In the genomic region with DNA sequence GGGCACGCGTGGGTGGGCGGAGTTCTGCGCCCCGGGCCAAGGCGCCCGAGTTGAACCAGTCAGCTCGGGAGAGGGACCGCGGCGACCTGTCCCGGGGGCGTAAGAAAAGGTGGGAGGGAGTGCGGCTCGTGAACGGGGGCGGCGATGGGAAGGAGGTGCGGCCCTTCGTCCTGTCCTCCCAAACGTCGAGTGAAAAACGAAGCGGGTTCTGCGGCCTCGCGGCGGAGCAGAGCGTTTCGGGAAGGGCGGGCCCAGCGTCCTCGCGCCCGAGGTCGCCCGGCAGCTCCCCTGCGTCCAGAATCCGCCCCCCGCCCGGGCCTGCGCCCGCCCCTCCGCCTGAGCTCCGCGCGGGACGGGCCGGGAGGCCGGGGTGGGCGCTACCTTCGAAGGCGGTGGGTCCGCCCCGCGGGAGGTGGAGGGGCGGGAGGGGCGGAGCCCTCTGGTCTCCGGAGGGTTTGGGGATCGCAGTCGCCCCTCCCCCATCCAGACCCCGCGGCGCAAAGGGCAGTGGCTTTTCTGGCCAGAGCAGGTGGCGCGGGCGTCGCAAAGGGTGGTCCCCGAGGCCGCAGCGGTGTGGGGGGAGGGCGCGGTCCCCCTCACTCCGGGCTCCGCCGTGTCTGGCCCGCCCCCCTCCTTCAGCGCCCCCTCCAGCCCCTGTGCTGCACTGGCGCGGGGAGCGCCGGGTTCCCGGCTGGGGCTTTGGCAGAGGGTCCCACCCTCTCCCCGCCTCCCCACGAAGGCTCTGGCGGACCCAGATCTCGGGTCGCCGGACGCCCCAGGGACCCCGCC, we compare ENCODE assay signal across 6 cellular contexts. TPM values are rescaled to one million over a fixed set of nuclear protein-coding genes. Genes with fewer than 3 reads are reported as not detected.
DNase-seq lines count a peak whose midpoint lies in the region; ATAC-seq, FAIRE-seq and TF ChIP-seq lines count a peak whose summit lies in the region.

No MANE protein-coding gene starts in this region.

- in situ Hi-C loops in HepG2 (cut with HindIII; ENCODE audit: extremely low pct_ligation_motif_present, low pct_unique_long_range_greater_than_20kb): no loop called here

- peaks cover 3% of the 10 kb centered on the region; the same call in 1 of the 2 replicates for H4K20me1 ChIP-seq in HepG2 (ENCODE audit: insufficient read depth, low read length)

- POLR2A ChIA-PET in HepG2 (lab: Yijun Ruan, JAX): interaction anchor here (0.8 to 4.3 kb wide), 7 partner anchors 10 to 410 kb away, joined by 3 to 58 read pairs (median 5); a partner anchor contains a TSS

- H3K79me2 ChIP-seq in HepG2 (ENCODE audit: insufficient read depth, low read length): peaks cover 6% of the 10 kb centered on the region

- DNase-seq in NCI-H1048 (lab: John Stamatoyannopoulos, UW): peak; percentile 15
- peak; percentile 41 for DNase-seq in HepG2 (ENCODE audit: low spot score)
- DNase-seq in HK-2 (ENCODE audit: unreplicated experiment): no peak
- no peak for DNase-seq in dermis blood vessel endothelial cell

- TF ChIP-seq POLR2A in HepG2 (IDR thresholded peaks at IDR 0.05; ENCODE audit: insufficient read depth in 1 of 2, low read depth in 2 of 2, low read length in 2 of 2): peak; percentile 33 to 62; a peak in 1 of 4 replicates

- H3K36me3 ChIP-seq in HepG2 (replicated peaks in 1 of 2; ENCODE audit: control insufficient read depth in 1 of 2, insufficient read depth in 2 of 2, low read length in 2 of 2): peaks cover 3 to 4% of the 10 kb centered on the region in 2 experiments; a peak in 4 of 5 replicates

- intact Hi-C loops in HepG2 (cut with micrococcal nuclease; ENCODE audit: unreplicated experiment): loop anchor here (10.0 kb wide), 1 partner anchor 118 kb away; a partner anchor contains a TSS

- peak overlapping the region; percentile 64 for H3K27ac ChIP-seq in HepG2 (ENCODE audit: extremely low read length, insufficient read depth, low read length)

- BruUV-seq in HepG2 (replicated peaks; lab: Mats Ljungman, UMichigan): no TSS peak

- H3K27ac Mint-ChIP-seq in activated T-helper 17 cell treated with anti-CD3 and anti-CD28 coated beads, Interleukin-2, amount 50 U/mL, for 72 hours: no peak overlapping the region

- CTCF ChIA-PET in HepG2 (lab: Yijun Ruan, JAX; ENCODE audit: low intra/inter-chr PET ratio, low total read pairs): no interaction called here

- peak overlapping the region; percentile 78 for H3K4me3 Mint-ChIP-seq in activated T-helper 17 cell treated with anti-CD3 and anti-CD28 coated beads, Interleukin-2, amount 50 U/mL, for 72 hours

- 12% methylated on average over 37 of the region's 91 CpGs for WGBS in HepG2 (ENCODE audit: low lambda C conversion rate)

- peak; percentile 26 for TF ChIP-seq CTCF in HepG2 (CRISPR knock-in tag; IDR thresholded peaks at IDR 0.05)

- peak overlapping the region; percentile 66 to 83 (median 80) for H3K4me3 ChIP-seq in HepG2 (replicated peaks in 1 of 3; ENCODE audit: insufficient read depth in 1 of 3, low read depth in 2 of 3, low read length in 3 of 3)

- H3K9ac ChIP-seq in HepG2 (ENCODE audit: insufficient read depth, low read depth, low read length): peak overlapping the region; percentile 64

- H3K27me3 ChIP-seq in HepG2 (ENCODE audit: control insufficient read depth in 1 of 2, insufficient read depth in 2 of 2, low read length in 2 of 2): no peaks in the 10 kb centered on the region

- no peaks in the 10 kb centered on the region for H3K9me3 ChIP-seq in HepG2 (ENCODE audit: low read length)

- TF ChIP-seq EP300 in HepG2 (IDR thresholded peaks at IDR 0.05; ENCODE audit: low read depth in 2 of 2, low read length in 2 of 2) (peak in 1 of 2 experiments; percentile 13; a peak in 1 of 4 replicates), HepG2 (CRISPR knock-in tag; IDR thresholded peaks at IDR 0.05; ENCODE audit: borderline replicate concordance) (no peak)

- H3K4me1 Mint-ChIP-seq in activated T-helper 17 cell treated with anti-CD3 and anti-CD28 coated beads, Interleukin-2, amount 50 U/mL, for 72 hours: peaks cover 9% of the 10 kb centered on the region

- H3K9me3 Mint-ChIP-seq in activated T-helper 17 cell treated with anti-CD3 and anti-CD28 coated beads, Interleukin-2, amount 50 U/mL, for 72 hours: no peaks in the 10 kb centered on the region

- no peaks in the 10 kb centered on the region for H3K36me3 Mint-ChIP-seq in activated T-helper 17 cell treated with anti-CD3 and anti-CD28 coated beads, Interleukin-2, amount 50 U/mL, for 72 hours (ENCODE audit: low read depth)

- peaks cover 31% of the 10 kb centered on the region for H3K4me1 ChIP-seq in HepG2 (ENCODE audit: insufficient read depth, low read length)

- peak overlapping the region; percentile 80 for H3K4me2 ChIP-seq in HepG2 (ENCODE audit: low read depth, low read length)

- FAIRE-seq in HepG2 (lab: Jason Lieb, UNC): no peak

- ATAC-seq in activated T-helper 17 cell treated with anti-CD3 and anti-CD28 coated beads, Interleukin-2, amount 50 U/mL, for 72 hours (replicated peaks): peak; percentile 8
- peak; percentile 48 for ATAC-seq in HepG2
- no peak for ATAC-seq in HG03520 (IDR thresholded peaks at IDR 0.05; ENCODE audit: unreplicated experiment)

- H3K27me3 Mint-ChIP-seq in activated T-helper 17 cell treated with anti-CD3 and anti-CD28 coated beads, Interleukin-2, amount 50 U/mL, for 72 hours: no peaks in the 10 kb centered on the region

- no peak overlapping the region for H2AFZ ChIP-seq in HepG2 (ENCODE audit: low read length)

- no peak for TF ChIP-seq RAD21 in HepG2 (CRISPR knock-in tag; IDR thresholded peaks at IDR 0.05)

RNA-seq across cellular contexts. Expression of a gene that starts 0.8 kb away (rescaled TPM):
- total RNA-seq in activated T-helper 17 cell treated with anti-CD3 and anti-CD28 coated beads, Interleukin-2, amount 50 U/mL, for 72 hours: 10 to 100 TPM; 15.1 to 24.7 TPM
- total RNA-seq in HepG2 (2016; rRNA removed; fragmentation: Illumina TruSeq; extraction: Trizol) (28.1 and 48.3 TPM in 2 replicates), dermis blood vessel endothelial cell (0.85 and 1.2 TPM in 2 replicates)
- 9.7 and 10.6 TPM in 2 replicates for total RNA-seq in HepG2 (2016; cell fraction: cytosol; rRNA removed; fragmentation: Illumina TruSeq; extraction: Trizol; ENCODE audit: low read depth)
- total RNA-seq in HepG2 (2016; cell fraction: insoluble cytoplasmic fraction; rRNA removed; fragmentation: Illumina TruSeq; extraction: Trizol): 26.7 and 50.6 TPM in 2 replicates
- 20.0 and 20.9 TPM in 2 replicates for total RNA-seq in HepG2 (2016; cell fraction: membrane; rRNA removed; fragmentation: Illumina TruSeq; extraction: Trizol)
- 36.8 and 43.1 TPM in 2 replicates for total RNA-seq in HepG2 (2016; cell fraction: nucleus; rRNA removed; fragmentation: Illumina TruSeq; extraction: Trizol)
- 21.0 and 28.5 TPM in 2 replicates for polyA plus RNA-seq in HepG2 (2011; rRNA removed)
- 22.7 and 33.5 TPM in 2 replicates for polyA plus RNA-seq in HepG2 (2011; cell fraction: cytosol; rRNA removed)
- polyA plus RNA-seq in HepG2 (2011; cell fraction: nucleus; rRNA removed): 98.2 and 123 TPM in 2 replicates
- polyA plus RNA-seq in HepG2 (2012): 13.1 and 18.3 TPM in 2 replicates
- polyA plus RNA-seq in HepG2 (2016; cell fraction: cytosol; fragmentation: Illumina TruSeq; extraction: Trizol; ENCODE audit: low read depth): 10.7 and 12.2 TPM in 2 replicates
- 28.3 and 29.5 TPM in 2 replicates for polyA plus RNA-seq in HepG2 (2016; cell fraction: insoluble cytoplasmic fraction; fragmentation: Illumina TruSeq; extraction: Trizol; ENCODE audit: low read depth)
- polyA plus RNA-seq in HepG2 (2016; cell fraction: membrane; fragmentation: Illumina TruSeq; extraction: Trizol; ENCODE audit: low read depth): 16.2 and 16.7 TPM in 2 replicates
- 84.0 and 90.0 TPM in 2 replicates for polyA plus RNA-seq in HepG2 (2016; cell fraction: nucleus; fragmentation: Illumina TruSeq; extraction: Trizol; ENCODE audit: insufficient read depth, low read depth)
- 1.7 and 23.2 TPM in 2 replicates for polyA minus RNA-seq in HepG2 (2011; rRNA and poly(A)+ RNA removed; ENCODE audit: low replicate concordance)
- 8.5 and 11.0 TPM in 2 replicates for polyA minus RNA-seq in HepG2 (2011; cell fraction: cytosol; rRNA and poly(A)+ RNA removed)
- 3.3 and 5.6 TPM in 2 replicates for polyA minus RNA-seq in HepG2 (2011; cell fraction: nucleus; rRNA and poly(A)+ RNA removed)

RNA-seq across cellular contexts. Expression of a gene that starts 5.7 kb away (rescaled TPM):
- total RNA-seq in activated T-helper 17 cell treated with anti-CD3 and anti-CD28 coated beads, Interleukin-2, amount 50 U/mL, for 72 hours: 10 to 100 TPM; 41.8 to 51.8 TPM
- 10.9 and 21.8 TPM in 2 replicates for total RNA-seq in HepG2 (2016; rRNA removed; fragmentation: Illumina TruSeq; extraction: Trizol)
- total RNA-seq in HepG2 (2016; cell fraction: cytosol; rRNA removed; fragmentation: Illumina TruSeq; extraction: Trizol; ENCODE audit: low read depth): 1.6 and 2.4 TPM in 2 replicates
- 8.3 and 23.6 TPM in 2 replicates for total RNA-seq in HepG2 (2016; cell fraction: insoluble cytoplasmic fraction; rRNA removed; fragmentation: Illumina TruSeq; extraction: Trizol)
- 4.7 and 6.3 TPM in 2 replicates for total RNA-seq in HepG2 (2016; cell fraction: membrane; rRNA removed; fragmentation: Illumina TruSeq; extraction: Trizol)
- total RNA-seq in HepG2 (2016; cell fraction: nucleus; rRNA removed; fragmentation: Illumina TruSeq; extraction: Trizol): 34.3 and 37.2 TPM in 2 replicates
- polyA plus RNA-seq in HepG2 (2011; rRNA removed): 29.5 and 36.4 TPM in 2 replicates
- 3.8 and 9.1 TPM in 2 replicates for polyA plus RNA-seq in HepG2 (2011; cell fraction: cytosol; rRNA removed)
- polyA plus RNA-seq in HepG2 (2011; cell fraction: nucleus; rRNA removed): 268 and 385 TPM in 2 replicates
- 16.7 and 17.6 TPM in 2 replicates for polyA plus RNA-seq in HepG2 (2012)
- polyA plus RNA-seq in HepG2 (2016; cell fraction: cytosol; fragmentation: Illumina TruSeq; extraction: Trizol; ENCODE audit: low read depth): 1.9 TPM in 2 replicates
- polyA plus RNA-seq in HepG2 (2016; cell fraction: insoluble cytoplasmic fraction; fragmentation: Illumina TruSeq; extraction: Trizol; ENCODE audit: low read depth): 8.6 and 15.7 TPM in 2 replicates
- 4.9 and 5.5 TPM in 2 replicates for polyA plus RNA-seq in HepG2 (2016; cell fraction: membrane; fragmentation: Illumina TruSeq; extraction: Trizol; ENCODE audit: low read depth)
- polyA plus RNA-seq in HepG2 (2016; cell fraction: nucleus; fragmentation: Illumina TruSeq; extraction: Trizol; ENCODE audit: insufficient read depth, low read depth): 117 and 129 TPM in 2 replicates
- polyA minus RNA-seq in HepG2 (2011; rRNA and poly(A)+ RNA removed; ENCODE audit: low replicate concordance): 47.6 and 86.8 TPM in 2 replicates
- polyA minus RNA-seq in HepG2 (2011; cell fraction: cytosol; rRNA and poly(A)+ RNA removed): 5.5 and 5.7 TPM in 2 replicates
- 78.0 and 85.2 TPM in 2 replicates for polyA minus RNA-seq in HepG2 (2011; cell fraction: nucleus; rRNA and poly(A)+ RNA removed)
- total RNA-seq in dermis blood vessel endothelial cell: 13.4 and 17.9 TPM in 2 replicates

RNA-seq across cellular contexts. Expression of a gene that starts 25.5 kb away (rescaled TPM):
- 10 to 100 TPM; 11.5 to 19.6 TPM for total RNA-seq in activated T-helper 17 cell treated with anti-CD3 and anti-CD28 coated beads, Interleukin-2, amount 50 U/mL, for 72 hours
- total RNA-seq in HepG2 (2016; rRNA removed; fragmentation: Illumina TruSeq; extraction: Trizol) (11.6 and 12.4 TPM in 2 replicates), dermis blood vessel endothelial cell (10.9 and 18.7 TPM in 2 replicates)
- 2.2 and 2.3 TPM in 2 replicates for total RNA-seq in HepG2 (2016; cell fraction: cytosol; rRNA removed; fragmentation: Illumina TruSeq; extraction: Trizol; ENCODE audit: low read depth)
- 9.6 and 12.4 TPM in 2 replicates for total RNA-seq in HepG2 (2016; cell fraction: insoluble cytoplasmic fraction; rRNA removed; fragmentation: Illumina TruSeq; extraction: Trizol)
- 6.9 and 7.8 TPM in 2 replicates for total RNA-seq in HepG2 (2016; cell fraction: membrane; rRNA removed; fragmentation: Illumina TruSeq; extraction: Trizol)
- 7.8 and 10.3 TPM in 2 replicates for total RNA-seq in HepG2 (2016; cell fraction: nucleus; rRNA removed; fragmentation: Illumina TruSeq; extraction: Trizol)
- polyA plus RNA-seq in HepG2 (2011; rRNA removed): 10.6 and 11.5 TPM in 2 replicates
- polyA plus RNA-seq in HepG2 (2011; cell fraction: cytosol; rRNA removed): 8.5 and 9.9 TPM in 2 replicates
- 20.2 and 24.4 TPM in 2 replicates for polyA plus RNA-seq in HepG2 (2011; cell fraction: nucleus; rRNA removed)
- polyA plus RNA-seq in HepG2 (2012): 6.9 and 8.7 TPM in 2 replicates
- polyA plus RNA-seq in HepG2 (2016; cell fraction: cytosol; fragmentation: Illumina TruSeq; extraction: Trizol; ENCODE audit: low read depth): 1.5 TPM in 2 replicates
- 9.6 and 12.8 TPM in 2 replicates for polyA plus RNA-seq in HepG2 (2016; cell fraction: insoluble cytoplasmic fraction; fragmentation: Illumina TruSeq; extraction: Trizol; ENCODE audit: low read depth)
- 3.9 and 4.4 TPM in 2 replicates for polyA plus RNA-seq in HepG2 (2016; cell fraction: membrane; fragmentation: Illumina TruSeq; extraction: Trizol; ENCODE audit: low read depth)
- polyA plus RNA-seq in HepG2 (2016; cell fraction: nucleus; fragmentation: Illumina TruSeq; extraction: Trizol; ENCODE audit: insufficient read depth, low read depth): 17.0 TPM in 2 replicates
- polyA minus RNA-seq in HepG2 (2011; rRNA and poly(A)+ RNA removed; ENCODE audit: low replicate concordance): 9.4 and 15.1 TPM in 2 replicates
- 6.5 and 6.7 TPM in 2 replicates for polyA minus RNA-seq in HepG2 (2011; cell fraction: cytosol; rRNA and poly(A)+ RNA removed)
- polyA minus RNA-seq in HepG2 (2011; cell fraction: nucleus; rRNA and poly(A)+ RNA removed): 5.6 and 6.2 TPM in 2 replicates

RNA-seq across cellular contexts. Expression of a gene that starts 44.1 kb away (rescaled TPM):
- not detected for total RNA-seq in activated T-helper 17 cell treated with anti-CD3 and anti-CD28 coated beads, Interleukin-2, amount 50 U/mL, for 72 hours
- total RNA-seq in HepG2 (2016; rRNA removed; fragmentation: Illumina TruSeq; extraction: Trizol) (not detected in 2 replicates), dermis blood vessel endothelial cell (16.8 and 22.0 TPM in 2 replicates)
- not detected in 2 replicates for total RNA-seq in HepG2 (2016; cell fraction: cytosol; rRNA removed; fragmentation: Illumina TruSeq; extraction: Trizol; ENCODE audit: low read depth)
- total RNA-seq in HepG2 (2016; cell fraction: insoluble cytoplasmic fraction; rRNA removed; fragmentation: Illumina TruSeq; extraction: Trizol): not detected in 2 replicates
- not detected in 2 replicates for total RNA-seq in HepG2 (2016; cell fraction: membrane; rRNA removed; fragmentation: Illumina TruSeq; extraction: Trizol)
- not detected in 2 replicates for total RNA-seq in HepG2 (2016; cell fraction: nucleus; rRNA removed; fragmentation: Illumina TruSeq; extraction: Trizol)
- 0.24 and 0.86 TPM in 2 replicates for polyA plus RNA-seq in HepG2 (2011; rRNA removed)
- 0.45 and 1.3 TPM in 2 replicates for polyA plus RNA-seq in HepG2 (2011; cell fraction: cytosol; rRNA removed)
- 22.5 and 36.0 TPM in 2 replicates for polyA plus RNA-seq in HepG2 (2011; cell fraction: nucleus; rRNA removed)
- 0.55 TPM in 1 of 2 replicates, not detected in the other for polyA plus RNA-seq in HepG2 (2012)
- 0.45 and 0.48 TPM in 2 replicates for polyA plus RNA-seq in HepG2 (2016; cell fraction: cytosol; fragmentation: Illumina TruSeq; extraction: Trizol; ENCODE audit: low read depth)
- polyA plus RNA-seq in HepG2 (2016; cell fraction: insoluble cytoplasmic fraction; fragmentation: Illumina TruSeq; extraction: Trizol; ENCODE audit: low read depth): 0.32 TPM in 1 of 2 replicates, not detected in the other
- polyA plus RNA-seq in HepG2 (2016; cell fraction: membrane; fragmentation: Illumina TruSeq; extraction: Trizol; ENCODE audit: low read depth): 0.37 and 0.71 TPM in 2 replicates
- not detected in 2 replicates for polyA plus RNA-seq in HepG2 (2016; cell fraction: nucleus; fragmentation: Illumina TruSeq; extraction: Trizol; ENCODE audit: insufficient read depth, low read depth)
- not detected in 2 replicates for polyA minus RNA-seq in HepG2 (2011; rRNA and poly(A)+ RNA removed; ENCODE audit: low replicate concordance)
- polyA minus RNA-seq in HepG2 (2011; cell fraction: cytosol; rRNA and poly(A)+ RNA removed): not detected in 2 replicates
- not detected in 2 replicates for polyA minus RNA-seq in HepG2 (2011; cell fraction: nucleus; rRNA and poly(A)+ RNA removed)

RNA-seq across cellular contexts. Expression of a gene that starts 55.4 kb away (rescaled TPM):
- total RNA-seq in activated T-helper 17 cell treated with anti-CD3 and anti-CD28 coated beads, Interleukin-2, amount 50 U/mL, for 72 hours: 10 to 100 TPM; 43.8 to 55.8 TPM
- 33.7 and 51.1 TPM in 2 replicates for total RNA-seq in HepG2 (2016; rRNA removed; fragmentation: Illumina TruSeq; extraction: Trizol)
- 9.6 and 11.5 TPM in 2 replicates for total RNA-seq in HepG2 (2016; cell fraction: cytosol; rRNA removed; fragmentation: Illumina TruSeq; extraction: Trizol; ENCODE audit: low read depth)
- total RNA-seq in HepG2 (2016; cell fraction: insoluble cytoplasmic fraction; rRNA removed; fragmentation: Illumina TruSeq; extraction: Trizol): 31.8 and 53.2 TPM in 2 replicates
- 22.2 and 23.1 TPM in 2 replicates for total RNA-seq in HepG2 (2016; cell fraction: membrane; rRNA removed; fragmentation: Illumina TruSeq; extraction: Trizol)
- total RNA-seq in HepG2 (2016; cell fraction: nucleus; rRNA removed; fragmentation: Illumina TruSeq; extraction: Trizol): 37.5 and 46.0 TPM in 2 replicates
- 32.0 and 42.8 TPM in 2 replicates for polyA plus RNA-seq in HepG2 (2011; rRNA removed)
- 48.5 and 49.6 TPM in 2 replicates for polyA plus RNA-seq in HepG2 (2011; cell fraction: cytosol; rRNA removed)
- 123 and 125 TPM in 2 replicates for polyA plus RNA-seq in HepG2 (2011; cell fraction: nucleus; rRNA removed)
- polyA plus RNA-seq in HepG2 (2012): 26.6 and 30.7 TPM in 2 replicates
- 8.8 and 9.1 TPM in 2 replicates for polyA plus RNA-seq in HepG2 (2016; cell fraction: cytosol; fragmentation: Illumina TruSeq; extraction: Trizol; ENCODE audit: low read depth)
- 30.0 and 34.6 TPM in 2 replicates for polyA plus RNA-seq in HepG2 (2016; cell fraction: insoluble cytoplasmic fraction; fragmentation: Illumina TruSeq; extraction: Trizol; ENCODE audit: low read depth)
- polyA plus RNA-seq in HepG2 (2016; cell fraction: membrane; fragmentation: Illumina TruSeq; extraction: Trizol; ENCODE audit: low read depth): 12.6 and 13.5 TPM in 2 replicates
- polyA plus RNA-seq in HepG2 (2016; cell fraction: nucleus; fragmentation: Illumina TruSeq; extraction: Trizol; ENCODE audit: insufficient read depth, low read depth): 86.0 and 91.0 TPM in 2 replicates
- polyA minus RNA-seq in HepG2 (2011; rRNA and poly(A)+ RNA removed; ENCODE audit: low replicate concordance): 28.5 and 35.1 TPM in 2 replicates
- polyA minus RNA-seq in HepG2 (2011; cell fraction: cytosol; rRNA and poly(A)+ RNA removed): 10.4 and 12.4 TPM in 2 replicates
- 55.9 and 67.1 TPM in 2 replicates for polyA minus RNA-seq in HepG2 (2011; cell fraction: nucleus; rRNA and poly(A)+ RNA removed)
- 46.9 and 48.3 TPM in 2 replicates for total RNA-seq in dermis blood vessel endothelial cell

Comparison
In these comparisons a context has a peak if more than half of its experiments do, and no peak if none do; other contexts are left out.
1. DNase-seq: peak in NCI-H1048 (single experiment) and HepG2 (single experiment); none in HK-2 (single experiment) and dermis blood vessel endothelial cell (single experiment).